Comparison of ENCODE assay signal across 10 cellular contexts in genomic region chr9:137492464-137493162, GRCh38. TPM values are rescaled to one million over a fixed set of nuclear protein-coding genes. Genes with fewer than 3 reads are reported as not detected.
DNase-seq lines count a peak whose midpoint lies in the region; ATAC-seq and TF ChIP-seq lines count a peak whose summit lies in the region.
"Had no signal": no experiment of that assay in that cellular context is flagged by ENCODE, and none has a peak within 500 bp of the region (broad histone marks: within the 10 kb centered on the region; RNA-seq: fewer than 3 reads in every experiment).

No MANE protein-coding gene starts in this region.

- H3K4me1 ChIP-seq in MM.1S (ENCODE audit: low read length) (peaks cover 18% of the 10 kb centered on the region; the same call in 1 of the 2 replicates), smooth muscle cell (ENCODE audit: low read depth) (no peaks in the 10 kb centered on the region)

- H3F3A ChIP-seq in MM.1S (ENCODE audit: insufficient read depth, low read length), result peaks cover 10% of the 10 kb centered on the region; the same call in 1 of the 2 replicates
- no peaks in the 10 kb centered on the region for H3F3A ChIP-seq in smooth muscle cell (ENCODE audit: low read depth)

- H2AFZ ChIP-seq in MM.1S (ENCODE audit: low read length) (no peak overlapping the region), smooth muscle cell (ENCODE audit: low read depth) (no peak overlapping the region)

- H3K9me2 ChIP-seq in MM.1S (replicated peaks; ENCODE audit: insufficient read depth, low read length), result no peaks in the 10 kb centered on the region

- H3K9ac ChIP-seq in MM.1S (ENCODE audit: low read length) (no peak overlapping the region), smooth muscle cell (ENCODE audit: low read depth) (no peak overlapping the region)

- intact Hi-C loops in sciatic nerve (cut with DNase I), result no loop called here

- no peaks in the 10 kb centered on the region for H3K27me3 Mint-ChIP-seq in activated T-helper 17 cell treated with anti-CD3 and anti-CD28 coated beads, Interleukin-2, amount 50 U/mL, for 72 hours

- peak; percentile 47 for DNase-seq in DMS53 (lab: John Stamatoyannopoulos, UW)
- no peak for DNase-seq in DMS53 treated with DMSO at 0.1 percent for 48 hours (lab: John Stamatoyannopoulos, UW; ENCODE audit: unreplicated experiment)
- DNase-seq in MM.1S, result peak; percentile 29
- no peak for DNase-seq in sciatic nerve (ENCODE audit: low spot score)
- no peak for DNase-seq in activated effector memory CD4-positive, alpha-beta T cell treated with Interleukin-2 at 50 U/mL for 16 hours
- no peak for DNase-seq in smooth muscle cell (lab: John Stamatoyannopoulos, UW; ENCODE audit: unreplicated experiment)
- DNase-seq: mesenchymal stem cell, NCI-H2029 treated with DMSO at 0.1 percent for 48 hours had no signal

- H4K20me1 ChIP-seq in MM.1S (ENCODE audit: insufficient read depth, low read length) (no peaks in the 10 kb centered on the region), smooth muscle cell (ENCODE audit: low read depth) (no peaks in the 10 kb centered on the region)

- no peak for TF ChIP-seq CTCF in MM.1S (IDR thresholded peaks at IDR 0.05; ENCODE audit: low read length)
- no peak for TF ChIP-seq CTCF in smooth muscle cell (IDR thresholded peaks at IDR 0.05; ENCODE audit: borderline replicate concordance, insufficient read depth, poor library complexity, severe bottlenecking)

- no peak overlapping the region for H3K4me3 ChIP-seq in MM.1S (ENCODE audit: low read length)
- H3K4me3 ChIP-seq in smooth muscle cell, result no peak overlapping the region

- peaks cover 50% of the 10 kb centered on the region for H3K27me3 ChIP-seq in MM.1S (replicated peaks; ENCODE audit: insufficient read depth, low read length)
- H3K27me3 ChIP-seq in smooth muscle cell (ENCODE audit: low read depth), result no peaks in the 10 kb centered on the region

- H3K79me2 ChIP-seq in MM.1S (ENCODE audit: low read length), result no peaks in the 10 kb centered on the region
- H3K79me2 ChIP-seq in smooth muscle cell (ENCODE audit: low read depth), result no peaks in the 10 kb centered on the region

- peaks cover 11% of the 10 kb centered on the region for H3K4me1 Mint-ChIP-seq in activated T-helper 17 cell treated with anti-CD3 and anti-CD28 coated beads, Interleukin-2, amount 50 U/mL, for 72 hours

- ATAC-seq in activated T-helper 17 cell treated with anti-CD3 and anti-CD28 coated beads, Interleukin-2, amount 50 U/mL, for 72 hours (replicated peaks), result peak; percentile 68
- ATAC-seq in sciatic nerve (peak; percentile 27), HG03280 (IDR thresholded peaks at IDR 0.05; ENCODE audit: unreplicated experiment) (no peak)

- H3K9me3 Mint-ChIP-seq in activated T-helper 17 cell treated with anti-CD3 and anti-CD28 coated beads, Interleukin-2, amount 50 U/mL, for 72 hours, result no peaks in the 10 kb centered on the region

- no peak overlapping the region for H3K4me3 Mint-ChIP-seq in activated T-helper 17 cell treated with anti-CD3 and anti-CD28 coated beads, Interleukin-2, amount 50 U/mL, for 72 hours

- H3K36me3 Mint-ChIP-seq in activated T-helper 17 cell treated with anti-CD3 and anti-CD28 coated beads, Interleukin-2, amount 50 U/mL, for 72 hours (ENCODE audit: low read depth), result no peaks in the 10 kb centered on the region

- H3K4me2 ChIP-seq in MM.1S (ENCODE audit: low read depth, low read length) (no peak overlapping the region), smooth muscle cell (no peak overlapping the region)

- H3K36me3 ChIP-seq in MM.1S (replicated peaks; ENCODE audit: insufficient read depth, low read length), result no peaks in the 10 kb centered on the region
- H3K36me3 ChIP-seq in smooth muscle cell (ENCODE audit: low read depth), result no peaks in the 10 kb centered on the region

- WGBS in smooth muscle cell (ENCODE audit: low lambda C conversion rate), result 50% methylated on average over 6 of the region's 15 CpGs

- H3K9me3 ChIP-seq in MM.1S (replicated peaks; ENCODE audit: insufficient read depth, low read length) (no peaks in the 10 kb centered on the region), smooth muscle cell (replicated peaks; ENCODE audit: low read depth) (no peaks in the 10 kb centered on the region)

- no peak overlapping the region for H3K27ac Mint-ChIP-seq in activated T-helper 17 cell treated with anti-CD3 and anti-CD28 coated beads, Interleukin-2, amount 50 U/mL, for 72 hours

- H3K27ac ChIP-seq in MM.1S (ENCODE audit: low read length), result no peak overlapping the region
- no peak overlapping the region for H3K27ac ChIP-seq in smooth muscle cell (ENCODE audit: low read depth)

RNA-seq across cellular contexts. Expression of gene NSMF, which starts 33.5 kb away (rescaled TPM):
- total RNA-seq in activated T-helper 17 cell treated with anti-CD3 and anti-CD28 coated beads, Interleukin-2, amount 50 U/mL, for 72 hours, result 10 to 100 TPM; 26.6 to 35.5 TPM
- total RNA-seq in sciatic nerve, result 50.4 TPM
- total RNA-seq in smooth muscle cell, result 25.2 and 30.9 TPM in 2 replicates
- polyA plus RNA-seq in smooth muscle cell, result 48.5 and 55.9 TPM in 2 replicates

RNA-seq across cellular contexts. Expression of gene ENTPD8, which starts 51.5 kb away (rescaled TPM):
- not detected for total RNA-seq in activated T-helper 17 cell treated with anti-CD3 and anti-CD28 coated beads, Interleukin-2, amount 50 U/mL, for 72 hours
- total RNA-seq in sciatic nerve, result not detected
- total RNA-seq in smooth muscle cell, result not detected in 2 replicates
- not detected in 2 replicates for polyA plus RNA-seq in smooth muscle cell

RNA-seq across cellular contexts. Expression of gene PNPLA7, which starts 57.6 kb away (rescaled TPM):
- 1 to 10 TPM; 2.9 to 5.1 TPM for total RNA-seq in activated T-helper 17 cell treated with anti-CD3 and anti-CD28 coated beads, Interleukin-2, amount 50 U/mL, for 72 hours
- total RNA-seq in sciatic nerve (18.3 TPM), smooth muscle cell (0.67 TPM in 1 of 2 replicates, not detected in the other)
- 0.46 and 1.1 TPM in 2 replicates for polyA plus RNA-seq in smooth muscle cell

RNA-seq across cellular contexts. Expression of gene MRPL41, which starts 59.1 kb away (rescaled TPM):
- total RNA-seq in activated T-helper 17 cell treated with anti-CD3 and anti-CD28 coated beads, Interleukin-2, amount 50 U/mL, for 72 hours, result 10 to 100 TPM; 23.3 to 45.5 TPM
- total RNA-seq in sciatic nerve (61.1 TPM), smooth muscle cell (33.5 and 42.9 TPM in 2 replicates)
- 83.2 and 85.7 TPM in 2 replicates for polyA plus RNA-seq in smooth muscle cell

Comparison
In these comparisons a context has a peak if more than half of its experiments do, and no peak if none do; other contexts are left out.
1. DNase-seq: peak in DMS53 (single experiment) and MM.1S (single experiment); none in DMS53 treated with DMSO at 0.1 percent for 48 hours (single experiment), sciatic nerve (single experiment), activated effector memory CD4-positive, alpha-beta T cell treated with Interleukin-2 at 50 U/mL for 16 hours (single experiment) and smooth muscle cell (single experiment).